In the genomic region with DNA sequence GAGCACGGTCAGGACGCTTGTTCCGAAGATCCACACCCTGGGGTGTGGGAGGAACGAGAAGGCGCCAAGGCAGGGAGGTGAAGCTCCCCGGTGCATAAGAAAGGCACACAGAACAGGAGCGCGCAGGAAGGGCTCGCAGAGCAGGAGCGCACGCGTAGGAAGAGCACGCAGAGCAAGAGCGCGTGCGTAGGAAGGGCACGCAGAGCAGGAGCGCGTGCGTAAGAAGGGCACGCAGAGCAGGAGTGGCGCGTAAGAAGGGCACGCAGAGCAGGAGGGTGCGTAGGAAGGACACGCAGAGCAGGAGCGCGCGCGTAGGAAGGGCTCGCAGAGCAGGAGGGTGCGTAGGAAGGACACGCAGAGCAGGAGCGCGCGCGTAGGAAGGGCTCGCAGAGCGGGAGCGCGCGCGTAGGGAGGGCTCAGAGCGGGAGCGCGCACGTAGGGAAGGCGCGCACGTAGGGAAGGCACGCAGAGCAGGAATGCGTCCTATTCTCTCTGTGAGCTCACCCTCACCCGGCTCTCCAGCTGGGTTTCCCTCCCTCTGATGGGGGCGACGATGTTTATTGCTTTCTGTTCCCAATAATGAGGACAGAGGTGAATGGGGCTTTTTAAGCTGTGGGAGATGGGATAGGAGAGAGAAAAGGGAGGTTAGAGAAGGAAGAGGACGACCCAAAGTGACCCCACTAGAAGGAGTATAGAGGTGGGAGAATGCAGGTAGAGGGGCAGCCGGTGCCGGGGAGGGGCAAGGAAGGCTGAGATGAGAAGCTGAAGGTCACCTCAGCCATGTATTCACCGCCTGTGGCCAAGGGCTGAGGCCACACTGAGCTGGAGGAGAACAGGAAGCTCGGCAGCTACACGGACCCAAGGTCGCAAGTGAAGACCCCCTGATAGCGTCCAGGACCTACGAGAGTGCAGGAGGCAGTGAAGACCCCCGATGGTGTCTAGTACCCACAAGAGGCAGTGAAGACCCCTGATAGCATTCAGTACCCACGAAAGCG, we compare ENCODE assay signal across 1 cellular context.
A peak's percentile ranks its signal among the peaks of the same experiment; 100 is the strongest.
TF ChIP-seq lines count a peak whose summit lies in the region.

No MANE protein-coding gene starts in this region.

TF ChIP-seq in H1, 55 proteins besides CTCF, POLR2A, EP300 and RAD21:
- TF ChIP-seq JUN (IDR thresholded peaks at IDR 0.05; ENCODE audit: low read depth, low read length) (no peak), YY1 (IDR thresholded peaks at IDR 0.05; ENCODE audit: low read depth, low read length) (no peak), CEBPB (IDR thresholded peaks at IDR 0.05; ENCODE audit: low read depth, low read length) (no peak), TEAD4 (IDR thresholded peaks at IDR 0.05; ENCODE audit: low read depth, low read length) (peak; percentile 15; the same call in 1 of the 2 replicates), PHF8 (conservative IDR thresholded peaks at IDR 0.05; ENCODE audit: low read depth, low read length) (no peak), CHD7 (IDR thresholded peaks at IDR 0.05; ENCODE audit: insufficient replicate concordance, low read length) (no peak), SP1 (IDR thresholded peaks at IDR 0.05; ENCODE audit: low read depth, low read length) (no peak), MAX (IDR thresholded peaks at IDR 0.05) (peak; percentile 74), TCF12 (IDR thresholded peaks at IDR 0.05; ENCODE audit: low read depth, low read length) (no peak), FOSL1 (IDR thresholded peaks at IDR 0.05; ENCODE audit: insufficient read depth, low read depth, low read length) (no peak)
- TF ChIP-seq, protein P1, sequence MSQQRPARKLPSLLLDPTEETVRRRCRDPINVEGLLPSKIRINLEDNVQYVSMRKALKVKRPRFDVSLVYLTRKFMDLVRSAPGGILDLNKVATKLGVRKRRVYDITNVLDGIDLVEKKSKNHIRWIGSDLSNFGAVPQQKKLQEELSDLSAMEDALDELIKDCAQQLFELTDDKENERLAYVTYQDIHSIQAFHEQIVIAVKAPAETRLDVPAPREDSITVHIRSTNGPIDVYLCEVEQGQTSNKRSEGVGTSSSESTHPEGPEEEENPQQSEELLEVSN (IDR thresholded peaks at IDR 0.05) = peak; percentile 60
